Comparison of ENCODE assay signal across 23 cellular contexts in the genomic region with DNA sequence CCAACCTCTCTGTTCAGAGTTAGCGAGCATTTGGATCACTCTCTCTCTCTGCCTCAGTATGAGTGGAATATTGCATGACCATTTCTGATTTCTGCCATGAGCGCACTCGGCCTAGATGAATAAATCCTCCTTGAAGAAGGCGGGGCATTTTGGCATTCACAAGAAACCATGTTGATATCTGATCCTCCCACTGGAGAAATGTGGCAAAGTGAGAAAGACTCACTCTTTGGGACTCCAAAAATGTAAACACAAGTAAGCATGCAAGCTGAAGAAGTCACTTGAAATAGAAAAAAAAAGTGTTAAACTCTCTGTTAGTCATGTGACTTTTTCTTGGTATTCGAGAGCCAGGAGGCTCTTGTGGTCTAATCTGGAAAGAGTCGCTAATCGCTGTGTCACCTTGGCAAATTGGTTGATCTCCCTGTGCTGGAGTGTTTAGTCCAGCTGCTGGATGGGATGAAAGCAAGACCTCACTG.
A peak's percentile ranks its signal among the peaks of the same experiment; 100 is the strongest.
DNase-seq lines count a peak whose midpoint lies in the region; ATAC-seq, FAIRE-seq and TF ChIP-seq lines count a peak whose summit lies in the region.
"Had no signal": no experiment of that assay in that cellular context is flagged by ENCODE, and none has a peak within 500 bp of the region (broad histone marks: within the 10 kb centered on the region; RNA-seq: fewer than 3 reads in every experiment).

No MANE protein-coding gene starts in this region.

- 81% methylated on average over 7 of the region's 7 CpGs for WGBS in liver
- 52% methylated on average over 7 of the region's 7 CpGs for whole genome bisulfite sequencing in HepG2 (ENCODE audit: low lambda C conversion rate)
- WGBS in heart right ventricle, 2 donors = 66 to 70% methylated on average over 7 of the region's 7 CpGs
- WGBS in psoas muscle, 3 donors = 22 to 46% (median 23%) methylated on average over 7 of the region's 7 CpGs

- CTCF ChIA-PET in HepG2 (lab: Yijun Ruan, JAX; ENCODE audit: low intra/inter-chr PET ratio, low total read pairs) = no interaction called here

- in situ Hi-C loops in HepG2 (cut with HindIII; ENCODE audit: extremely low pct_ligation_motif_present, low pct_unique_long_range_greater_than_20kb) = no loop called here

- POLR2A ChIA-PET in HepG2 (lab: Yijun Ruan, JAX) = no interaction called here

- TF ChIP-seq EP300 in HepG2 (IDR thresholded peaks at IDR 0.05; ENCODE audit: low read depth in 2 of 2, low read length in 2 of 2) = no peak
- no peak for TF ChIP-seq EP300 in HepG2 (CRISPR knock-in tag; IDR thresholded peaks at IDR 0.05; ENCODE audit: borderline replicate concordance)

- no peaks in the 10 kb centered on the region for H3K9me3 ChIP-seq in liver (ENCODE audit: control insufficient read depth in 4 of 4, low read length in 3 of 4)
- H3K9me3 ChIP-seq in HepG2 (ENCODE audit: low read length) = no peaks in the 10 kb centered on the region
- no peaks in the 10 kb centered on the region for H3K9me3 ChIP-seq in heart right ventricle
- H3K9me3 ChIP-seq in psoas muscle = no peaks in the 10 kb centered on the region
- H3K9me3 ChIP-seq: esophagus squamous epithelium had no signal

- peak overlapping the region; percentile 2 to 24 for H3K27ac ChIP-seq in liver (ENCODE audit: low read depth in 1 of 2, low read length in 2 of 2)
- H3K27ac ChIP-seq in HepG2 (ENCODE audit: extremely low read length, insufficient read depth, low read length) = no peak overlapping the region
- peak overlapping the region in 2 of 10 donors; percentile 8 to 35 for H3K27ac ChIP-seq in heart right ventricle
- peak overlapping the region; percentile 88 for H3K27ac ChIP-seq in psoas muscle
- H3K27ac ChIP-seq: esophagus squamous epithelium, VCaP had no signal

- TF ChIP-seq CTCF in liver (IDR thresholded peaks at IDR 0.05; ENCODE audit: low read depth, low read length, missing input control) (no peak), HepG2 (CRISPR knock-in tag; IDR thresholded peaks at IDR 0.05) (no peak), heart right ventricle (IDR thresholded peaks at IDR 0.05) (no peak), psoas muscle (IDR thresholded peaks at IDR 0.05) (no peak)

- intact Hi-C loops in HepG2 (cut with micrococcal nuclease; ENCODE audit: unreplicated experiment) (loop anchor here (10.0 kb wide), 2 partner anchors 246 to 366 kb away; no protein-coding TSS in a partner anchor), heart right ventricle (cut with DNase I) (no loop called here), psoas muscle (cut with DNase I) (loop anchor here (5.0 to 10.0 kb wide), 3 partner anchors 39 to 94 kb away; partner anchors contain the start of gene GHR (in 1 of the 2))

- no peak overlapping the region for H2AFZ ChIP-seq in HepG2 (ENCODE audit: low read length)

- DNase-seq in HepG2 (ENCODE audit: low spot score) (no peak), heart right ventricle (no peak), psoas muscle (peak; percentile 26 to 56), left lobe of liver (ENCODE audit: low spot score) (no peak), NCI-H1694 (lab: John Stamatoyannopoulos, UW) (no peak), NCI-H1105 treated with DMSO at 0.1 percent for 48 hours (lab: John Stamatoyannopoulos, UW) (no peak)
- DNase-seq: activated naive CD4-positive, alpha-beta T cell treated with Interleukin-2 at 50 U/mL for 16 hours; anterior cingulate cortex; CD4-positive, alpha-beta T cell; cerebellar nuclear complex; DMS53; effector CD8-positive, alpha-beta T cell; esophagus squamous epithelium; GOT3; MV-4-11; NCI-H2029 treated with DMSO at 0.1 percent for 48 hours; NCI-H510A; nucleus accumbens; stimulated activated CD4-positive, alpha-beta T cell treated with anti-CD3 and anti-CD28 coated beads, Interleukin-2, amount 100 ng/mL, for 48 hours; T-cell had no signal

- TF ChIP-seq RAD21 in liver (IDR thresholded peaks at IDR 0.05) (no peak), HepG2 (CRISPR knock-in tag; IDR thresholded peaks at IDR 0.05) (no peak)

- no TSS peak for BruUV-seq in HepG2 (replicated peaks; lab: Mats Ljungman, UMichigan)

- no peak overlapping the region for H3K4me2 ChIP-seq in HepG2 (ENCODE audit: low read depth, low read length)

- H3K9ac ChIP-seq in liver (ENCODE audit: low read depth in 1 of 2, low read length in 2 of 2) (no peak overlapping the region), HepG2 (ENCODE audit: insufficient read depth, low read depth, low read length) (no peak overlapping the region)

- FAIRE-seq in HepG2 (lab: Jason Lieb, UNC) = no peak

- TF ChIP-seq POLR2A in HepG2 (IDR thresholded peaks at IDR 0.05; ENCODE audit: insufficient read depth in 1 of 2, low read depth in 2 of 2, low read length in 2 of 2) = no peak

- ATAC-seq in HepG2 (no peak), heart right ventricle (peak in 7 of 8 donors; percentile 51 to 74 (median 66)), psoas muscle (peak; percentile 62 to 78 (median 70)), GM18498 (IDR thresholded peaks at IDR 0.05; ENCODE audit: unreplicated experiment) (no peak), left lobe of liver (no peak)
- ATAC-seq: T-cell had no signal

- no peaks in the 10 kb centered on the region for H3K79me2 ChIP-seq in HepG2 (ENCODE audit: insufficient read depth, low read length)

- H3K4me1 ChIP-seq in liver (ENCODE audit: control insufficient read depth in 4 of 4, insufficient read depth in 4 of 4, low read length in 3 of 4) = peaks cover 6 to 45% (median 34%) of the 10 kb centered on the region in 4 donors
- peaks cover 32% of the 10 kb centered on the region for H3K4me1 ChIP-seq in HepG2 (ENCODE audit: insufficient read depth, low read length)
- H3K4me1 ChIP-seq in heart right ventricle = peaks cover 0 to 85% (median 24%) of the 10 kb centered on the region in 9 donors
- H3K4me1 ChIP-seq in psoas muscle = peaks cover 85% of the 10 kb centered on the region
- H3K4me1 ChIP-seq: esophagus squamous epithelium had no signal

- no peak overlapping the region for H3K4me3 ChIP-seq in liver (ENCODE audit: low read depth in 1 of 3, low read length in 3 of 3)
- H3K4me3 ChIP-seq in HepG2 (replicated peaks in 1 of 3; ENCODE audit: insufficient read depth in 1 of 3, low read depth in 2 of 3, low read length in 3 of 3) = no peak overlapping the region
- no peak overlapping the region for H3K4me3 ChIP-seq in heart right ventricle
- peak overlapping the region; percentile 47 for H3K4me3 ChIP-seq in psoas muscle
- H3K4me3 ChIP-seq: esophagus squamous epithelium had no signal

- H4K20me1 ChIP-seq in HepG2 (ENCODE audit: insufficient read depth, low read length) = no peaks in the 10 kb centered on the region

- H3K36me3 ChIP-seq in liver (ENCODE audit: control insufficient read depth in 4 of 4, insufficient read depth in 3 of 4, low read depth in 1 of 4, low read length in 3 of 4) (no peaks in the 10 kb centered on the region), HepG2 (replicated peaks in 1 of 2; ENCODE audit: control insufficient read depth in 1 of 2, insufficient read depth in 2 of 2, low read length in 2 of 2) (no peaks in the 10 kb centered on the region), heart right ventricle (no peaks in the 10 kb centered on the region), psoas muscle (ENCODE audit: insufficient read depth in 1 of 2, low read depth in 1 of 2) (no peaks in the 10 kb centered on the region)
- H3K36me3 ChIP-seq: esophagus squamous epithelium had no signal

- H3K27me3 ChIP-seq in liver (ENCODE audit: control insufficient read depth in 4 of 4, insufficient read depth in 4 of 4, low read length in 3 of 4) (no peaks in the 10 kb centered on the region), HepG2 (ENCODE audit: control insufficient read depth in 1 of 2, insufficient read depth in 2 of 2, low read length in 2 of 2) (no peaks in the 10 kb centered on the region), heart right ventricle (no peaks in the 10 kb centered on the region), psoas muscle (ENCODE audit: insufficient read depth in 3 of 3, low read length in 2 of 3) (no peaks in the 10 kb centered on the region)
- H3K27me3 ChIP-seq: esophagus squamous epithelium had no signal

TF ChIP-seq in liver, 16 proteins besides CTCF, POLR2A, EP300 and RAD21:
- TF ChIP-seq SP1 (IDR thresholded peaks at IDR 0.05) = no peak
- TF ChIP-seq TAF1 (conservative IDR thresholded peaks at IDR 0.05) = no peak
- TF ChIP-seq MAX (IDR thresholded peaks at IDR 0.05) = no peak
- no peak for TF ChIP-seq HNF4G (IDR thresholded peaks at IDR 0.05)
- no peak for TF ChIP-seq YY1 (IDR thresholded peaks at IDR 0.05)
- no peak for TF ChIP-seq HNF4A (conservative IDR thresholded peaks at IDR 0.05)
- no peak for TF ChIP-seq GABPA (IDR thresholded peaks at IDR 0.05 in 1 of 2, conservative IDR thresholded peaks at IDR 0.05 in 1 of 2)
- TF ChIP-seq FOXA1 (IDR thresholded peaks at IDR 0.05) = no peak

TF ChIP-seq in HepG2, 621 proteins besides CTCF, POLR2A, EP300 and RAD21 (continues in another document):
- TF ChIP-seq DMTF1 (CRISPR knock-in tag; IDR thresholded peaks at IDR 0.05) = no peak
- no peak for TF ChIP-seq ZNF180 (CRISPR knock-in tag; IDR thresholded peaks at IDR 0.05; ENCODE audit: borderline replicate concordance, low read depth)
- TF ChIP-seq ZC3H4 (CRISPR knock-in tag; IDR thresholded peaks at IDR 0.05; ENCODE audit: borderline replicate concordance) = no peak
- TF ChIP-seq PITX1 (CRISPR knock-in tag; IDR thresholded peaks at IDR 0.05) = no peak
- no peak for TF ChIP-seq ERF (CRISPR knock-in tag; IDR thresholded peaks at IDR 0.05)
- TF ChIP-seq MAFG (CRISPR knock-in tag; IDR thresholded peaks at IDR 0.05) = no peak
- TF ChIP-seq ARID2 (CRISPR knock-in tag; IDR thresholded peaks at IDR 0.05; ENCODE audit: borderline replicate concordance) = no peak
- TF ChIP-seq SUZ12 (IDR thresholded peaks at IDR 0.05; ENCODE audit: low read depth, low read length) = no peak

Comparison
In these comparisons a context has a peak if more than half of its experiments do, and no peak if none do; other contexts are left out.
1. ATAC-seq: peak in heart right ventricle (7 of 8) and psoas muscle (4 of 4); none in HepG2 (single experiment), GM18498 (single experiment) and left lobe of liver (single experiment).
2. DNase-seq: peak in psoas muscle (2 of 2); none in HepG2 (single experiment), heart right ventricle (0 of 2), left lobe of liver (single experiment), NCI-H1694 (single experiment) and NCI-H1105 treated with DMSO at 0.1 percent for 48 hours (single experiment).
3. intact Hi-C loops: an anchor here in HepG2 (10.0 kb wide) and psoas muscle (5.0 to 10.0 kb wide); none called in heart right ventricle.